ENCODE assay signal across 14 cellular contexts in the genomic region with DNA sequence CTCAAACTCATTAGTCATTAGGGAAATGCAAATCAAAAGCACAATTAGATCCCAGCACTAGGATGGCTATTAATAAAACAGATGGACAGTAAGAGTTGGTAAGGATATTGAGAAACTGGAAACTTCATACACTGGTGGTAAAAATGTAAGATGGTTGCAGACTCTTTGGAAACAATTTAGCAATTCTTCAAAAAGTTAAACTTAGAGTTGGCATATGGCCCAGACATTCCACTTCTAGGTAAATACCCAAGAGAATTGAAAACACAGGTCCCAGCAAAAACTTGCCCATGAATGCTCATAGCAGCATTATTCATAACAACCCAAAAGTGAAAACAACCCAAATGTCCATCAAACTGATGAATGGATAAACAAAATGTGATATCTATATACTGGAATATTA.
A peak's percentile ranks its signal among the peaks of the same experiment; 100 is the strongest.
DNase-seq lines count a peak whose midpoint lies in the region; ATAC-seq and TF ChIP-seq lines count a peak whose summit lies in the region.
"Had no signal": no experiment of that assay in that cellular context is flagged by ENCODE, and none has a peak within 500 bp of the region (broad histone marks: within the 10 kb centered on the region; RNA-seq: fewer than 3 reads in every experiment).

No MANE protein-coding gene starts in this region.

- H3K4me3 ChIP-seq in astrocyte of the cerebellum (ENCODE audit: low read depth, low read length) (no peak overlapping the region), Karpas-422 (ENCODE audit: low read length) (no peak overlapping the region), testis (no peak overlapping the region), OCI-LY7 (ENCODE audit: low read depth, low read length, poor library complexity, severe bottlenecking) (no peak overlapping the region)
- H3K4me3 ChIP-seq: colonic mucosa had no signal

- H2AFZ ChIP-seq in Karpas-422 (ENCODE audit: low read length) (no peak overlapping the region), OCI-LY7 (ENCODE audit: low read length) (no peak overlapping the region)

- in situ Hi-C loops in astrocyte of the cerebellum (cut with HindIII; ENCODE audit: low sequenced_read_pairs): no loop called here

- H3K36me3 ChIP-seq in Karpas-422 (ENCODE audit: insufficient read depth, low read length) (no peaks in the 10 kb centered on the region), testis (ENCODE audit: low read depth, missing control alignments) (no peaks in the 10 kb centered on the region), OCI-LY7 (ENCODE audit: insufficient read depth, low read length) (no peaks in the 10 kb centered on the region)
- H3K36me3 ChIP-seq: colonic mucosa had no signal

- TF ChIP-seq POLR2A in testis (IDR thresholded peaks at IDR 0.05): no peak

- DNase-seq in HT1080 (ENCODE audit: low read depth) (peak; percentile 33), astrocyte of the cerebellum (ENCODE audit: low read depth) (peak; percentile 80), foreskin keratinocyte (peak; percentile 66 to 74), Karpas-422 (no peak), COLO829 (ENCODE audit: low spot score) (no peak), testis (no peak), OCI-LY7 (ENCODE audit: low spot score) (no peak)
- no peak for DNase-seq in stimulated activated naive B cell treated with anti-CD40 and anti-IgM and Interleukin-4, amounts not matched to agents 10 μg/mL and 1 μg/mL and 100 μg/mL, for 72 hours
- DNase-seq: activated T-cell treated with anti-CD3 and anti-CD28 coated beads, Interleukin-2, amount 50 U/mL, for 48 hours; colonic mucosa; NCI-H187 treated with DMSO at 0.1 percent for 48 hours; stimulated activated CD4-positive, alpha-beta T cell treated with anti-CD3 and anti-CD28 coated beads, Interleukin-4, amount 100 ng/mL, for 24 hours had no signal

- H3K4me2 ChIP-seq in Karpas-422 (ENCODE audit: low read depth, low read length, poor library complexity, severe bottlenecking): no peak overlapping the region
- H3K4me2 ChIP-seq in OCI-LY7 (ENCODE audit: low read length): no peak overlapping the region

- CTCF ChIA-PET in OCI-LY7 (lab: Charles Lee; ENCODE audit: unreplicated experiment): no interaction called here

- no peak for ATAC-seq in foreskin keratinocyte
- ATAC-seq in stimulated activated naive B cell treated with anti-CD40 and anti-IgM and Interleukin-4, amounts not matched to agents 10 μg/mL and 1 μg/mL and 100 μg/mL, for 72 hours (replicated peaks): no peak
- ATAC-seq: WTC11 had no signal

- no peaks in the 10 kb centered on the region for H3K9me2 ChIP-seq in Karpas-422 (replicated peaks; ENCODE audit: insufficient read depth, low read length)
- no peaks in the 10 kb centered on the region for H3K9me2 ChIP-seq in OCI-LY7 (ENCODE audit: insufficient read depth, low read length)

- H3K27me3 ChIP-seq in foreskin keratinocyte: no peaks in the 10 kb centered on the region
- H3K27me3 ChIP-seq in Karpas-422 (ENCODE audit: low read length): no peaks in the 10 kb centered on the region
- H3K27me3 ChIP-seq in testis: no peaks in the 10 kb centered on the region
- H3K27me3 ChIP-seq: colonic mucosa had no signal

- H3K9ac ChIP-seq in Karpas-422 (ENCODE audit: low read length): no peak overlapping the region

- H3K79me2 ChIP-seq in Karpas-422 (ENCODE audit: low read length): no peaks in the 10 kb centered on the region
- no peaks in the 10 kb centered on the region for H3K79me2 ChIP-seq in OCI-LY7 (ENCODE audit: insufficient read depth, low read depth, low read length)

- peaks cover 9% of the 10 kb centered on the region for H3K4me1 ChIP-seq in foreskin keratinocyte
- no peaks in the 10 kb centered on the region for H3K4me1 ChIP-seq in Karpas-422 (ENCODE audit: low read length)
- peaks cover 27% of the 10 kb centered on the region for H3K4me1 ChIP-seq in testis
- H3K4me1 ChIP-seq in OCI-LY7 (ENCODE audit: insufficient read depth, low read length, poor library complexity, severe bottlenecking): no peaks in the 10 kb centered on the region

- TF ChIP-seq CTCF in astrocyte of the cerebellum (IDR thresholded peaks at IDR 0.05; ENCODE audit: low read depth, low read length, missing control alignments): no peak
- no peak for TF ChIP-seq CTCF in foreskin keratinocyte (conservative IDR thresholded peaks at IDR 0.05)
- no peak for TF ChIP-seq CTCF in testis (IDR thresholded peaks at IDR 0.05)
- no peak for TF ChIP-seq CTCF in OCI-LY7 (conservative IDR thresholded peaks at IDR 0.05; ENCODE audit: low read length)

- no peak overlapping the region for H3K27ac ChIP-seq in foreskin keratinocyte
- no peak overlapping the region for H3K27ac ChIP-seq in Karpas-422 (ENCODE audit: low read length)
- H3K27ac ChIP-seq in testis: peak overlapping the region in 1 of 2 donors; percentile 48
- H3K27ac ChIP-seq in OCI-LY7 (ENCODE audit: low read depth, low read length, poor library complexity, severe bottlenecking): no peak overlapping the region

- no peak overlapping the region for H3K4me3 Mint-ChIP-seq in stimulated activated naive B cell treated with anti-CD40 and anti-IgM and Interleukin-4, amounts not matched to agents 10 μg/mL and 1 μg/mL and 100 μg/mL, for 72 hours
- H3K4me3 Mint-ChIP-seq: neural crest cell, WTC11 had no signal

- POLR2A ChIA-PET in OCI-LY7 (lab: Charles Lee): no interaction called here

- H3K27ac Mint-ChIP-seq in stimulated activated naive B cell treated with anti-CD40 and anti-IgM and Interleukin-4, amounts not matched to agents 10 μg/mL and 1 μg/mL and 100 μg/mL, for 72 hours: peak overlapping the region; percentile 42
- H3K27ac Mint-ChIP-seq: WTC11 had no signal

- peaks cover 6 to 7% of the 10 kb centered on the region in 2 donors for H3K4me1 Mint-ChIP-seq in stimulated activated naive B cell treated with anti-CD40 and anti-IgM and Interleukin-4, amounts not matched to agents 10 μg/mL and 1 μg/mL and 100 μg/mL, for 72 hours

- BruUV-seq in OCI-LY7 (replicated peaks; lab: Mats Ljungman, UMichigan): no TSS peak

- intact Hi-C loops in testis (cut with DNase I; ENCODE audit: low total_unique reads) (no loop called here), OCI-LY7 (cut with micrococcal nuclease; ENCODE audit: unreplicated experiment) (no loop called here)

- no peaks in the 10 kb centered on the region for H4K20me1 ChIP-seq in Karpas-422 (ENCODE audit: insufficient read depth, low read depth, low read length)
- H4K20me1 ChIP-seq in OCI-LY7 (ENCODE audit: insufficient read depth, low read length): no peaks in the 10 kb centered on the region

- H3K9me3 ChIP-seq in Karpas-422 (ENCODE audit: low read length): no peaks in the 10 kb centered on the region
- H3K9me3 ChIP-seq in testis: no peaks in the 10 kb centered on the region
- H3K9me3 ChIP-seq in OCI-LY7 (ENCODE audit: low read length): no peaks in the 10 kb centered on the region
- H3K9me3 ChIP-seq: colonic mucosa had no signal

- peaks cover 19 to 37% of the 10 kb centered on the region in 2 donors for H3K36me3 Mint-ChIP-seq in stimulated activated naive B cell treated with anti-CD40 and anti-IgM and Interleukin-4, amounts not matched to agents 10 μg/mL and 1 μg/mL and 100 μg/mL, for 72 hours
- H3K36me3 Mint-ChIP-seq: WTC11 had no signal

- no peaks in the 10 kb centered on the region for H3K27me3 Mint-ChIP-seq in stimulated activated naive B cell treated with anti-CD40 and anti-IgM and Interleukin-4, amounts not matched to agents 10 μg/mL and 1 μg/mL and 100 μg/mL, for 72 hours

- H3K9me3 Mint-ChIP-seq in stimulated activated naive B cell treated with anti-CD40 and anti-IgM and Interleukin-4, amounts not matched to agents 10 μg/mL and 1 μg/mL and 100 μg/mL, for 72 hours: no peaks in the 10 kb centered on the region
- H3K9me3 Mint-ChIP-seq: WTC11 had no signal

Comparison
In these comparisons a context has a peak if more than half of its experiments do, and no peak if none do; other contexts are left out.
1. DNase-seq: peak in HT1080 (single experiment), astrocyte of the cerebellum (single experiment) and foreskin keratinocyte (2 of 2); none in stimulated activated naive B cell treated with anti-CD40 and anti-IgM and Interleukin-4, amounts not matched to agents 10 μg/mL and 1 μg/mL and 100 μg/mL, for 72 hours (single experiment), Karpas-422 (single experiment), COLO829 (single experiment), testis (single experiment) and OCI-LY7 (single experiment).